Comparison of ENCODE assay signal across 1 cellular context in the genomic region with DNA sequence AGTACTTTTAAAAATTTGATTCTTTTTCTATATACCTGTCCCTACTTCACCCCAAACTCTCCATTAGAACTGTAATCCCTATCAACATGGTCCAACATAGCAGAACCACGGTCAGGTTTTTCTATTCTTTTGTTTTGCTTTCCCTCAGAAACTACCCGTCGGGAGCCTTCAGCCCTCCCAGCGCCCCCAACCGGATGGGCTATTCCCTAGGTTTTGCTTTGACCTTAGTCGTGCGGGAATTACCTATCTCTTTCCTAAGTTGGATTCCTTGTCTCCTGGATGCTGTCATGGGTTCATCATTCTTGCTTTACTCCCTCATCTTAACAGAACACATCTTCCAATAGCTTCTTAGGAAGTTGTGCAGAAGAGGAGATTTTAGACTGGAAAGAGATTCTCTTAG.
TF ChIP-seq lines count a peak whose summit lies in the region.

No MANE protein-coding gene starts in this region.

TF ChIP-seq in K562, 482 proteins besides CTCF, POLR2A, EP300 and RAD21:
- no peak for TF ChIP-seq KDM4B (IDR thresholded peaks at IDR 0.05; ENCODE audit: borderline replicate concordance in 2 of 2, low read depth in 1 of 2)
- TF ChIP-seq, protein P1, sequence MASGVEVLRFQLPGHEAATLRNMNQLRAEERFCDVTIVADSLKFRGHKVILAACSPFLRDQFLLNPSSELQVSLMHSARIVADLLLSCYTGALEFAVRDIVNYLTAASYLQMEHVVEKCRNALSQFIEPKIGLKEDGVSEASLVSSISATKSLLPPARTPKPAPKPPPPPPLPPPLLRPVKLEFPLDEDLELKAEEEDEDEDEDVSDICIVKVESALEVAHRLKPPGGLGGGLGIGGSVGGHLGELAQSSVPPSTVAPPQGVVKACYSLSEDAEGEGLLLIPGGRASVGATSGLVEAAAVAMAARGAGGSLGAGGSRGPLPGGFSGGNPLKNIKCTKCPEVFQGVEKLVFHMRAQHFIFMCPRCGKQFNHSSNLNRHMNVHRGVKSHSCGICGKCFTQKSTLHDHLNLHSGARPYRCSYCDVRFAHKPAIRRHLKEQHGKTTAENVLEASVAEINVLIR (CRISPR knock-in tag; IDR thresholded peaks at IDR 0.05) = no peak
- TF ChIP-seq ERF (CRISPR knock-in tag; IDR thresholded peaks at IDR 0.05) = no peak
- no peak for TF ChIP-seq SIN3A (IDR thresholded peaks at IDR 0.05; ENCODE audit: borderline replicate concordance in 2 of 2, control insufficient read depth in 1 of 2, low read depth in 2 of 2, low read length in 2 of 2)
- no peak for TF ChIP-seq SP2 (IDR thresholded peaks at IDR 0.05; ENCODE audit: extremely low read depth, low read depth, low read length, poor library complexity, severe bottlenecking)
- no peak for TF ChIP-seq BHLHE40 (IDR thresholded peaks at IDR 0.05; ENCODE audit: low read length)
- TF ChIP-seq ZNF146 (CRISPR knock-in tag; IDR thresholded peaks at IDR 0.05; ENCODE audit: unreplicated experiment) = no peak
- no peak for TF ChIP-seq NFE2 (IDR thresholded peaks at IDR 0.05; ENCODE audit: low read depth)
- TF ChIP-seq EWSR1 (IDR thresholded peaks at IDR 0.05; ENCODE audit: borderline replicate concordance, low read depth, partially characterized antibody) = no peak
- TF ChIP-seq, protein P2, sequence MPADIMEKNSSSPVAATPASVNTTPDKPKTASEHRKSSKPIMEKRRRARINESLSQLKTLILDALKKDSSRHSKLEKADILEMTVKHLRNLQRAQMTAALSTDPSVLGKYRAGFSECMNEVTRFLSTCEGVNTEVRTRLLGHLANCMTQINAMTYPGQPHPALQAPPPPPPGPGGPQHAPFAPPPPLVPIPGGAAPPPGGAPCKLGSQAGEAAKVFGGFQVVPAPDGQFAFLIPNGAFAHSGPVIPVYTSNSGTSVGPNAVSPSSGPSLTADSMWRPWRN (IDR thresholded peaks at IDR 0.05; ENCODE audit: low read depth) = no peak
- TF ChIP-seq, protein P3, sequence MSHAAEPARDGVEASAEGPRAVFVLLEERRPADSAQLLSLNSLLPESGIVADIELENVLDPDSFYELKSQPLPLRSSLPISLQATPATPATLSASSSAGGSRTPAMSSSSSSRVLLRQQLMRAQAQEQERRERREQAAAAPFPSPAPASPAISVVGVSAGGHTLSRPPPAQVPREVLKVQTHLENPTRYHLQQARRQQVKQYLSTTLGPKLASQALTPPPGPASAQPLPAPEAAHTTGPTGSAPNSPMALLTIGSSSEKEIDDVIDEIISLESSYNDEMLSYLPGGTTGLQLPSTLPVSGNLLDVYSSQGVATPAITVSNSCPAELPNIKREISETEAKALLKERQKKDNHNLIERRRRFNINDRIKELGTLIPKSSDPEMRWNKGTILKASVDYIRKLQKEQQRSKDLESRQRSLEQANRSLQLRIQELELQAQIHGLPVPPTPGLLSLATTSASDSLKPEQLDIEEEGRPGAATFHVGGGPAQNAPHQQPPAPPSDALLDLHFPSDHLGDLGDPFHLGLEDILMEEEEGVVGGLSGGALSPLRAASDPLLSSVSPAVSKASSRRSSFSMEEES (CRISPR knock-in tag; IDR thresholded peaks at IDR 0.05) = no peak
- TF ChIP-seq, protein P4, sequence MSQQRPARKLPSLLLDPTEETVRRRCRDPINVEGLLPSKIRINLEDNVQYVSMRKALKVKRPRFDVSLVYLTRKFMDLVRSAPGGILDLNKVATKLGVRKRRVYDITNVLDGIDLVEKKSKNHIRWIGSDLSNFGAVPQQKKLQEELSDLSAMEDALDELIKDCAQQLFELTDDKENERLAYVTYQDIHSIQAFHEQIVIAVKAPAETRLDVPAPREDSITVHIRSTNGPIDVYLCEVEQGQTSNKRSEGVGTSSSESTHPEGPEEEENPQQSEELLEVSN (IDR thresholded peaks at IDR 0.05; ENCODE audit: borderline replicate concordance in 1 of 2, extremely low read depth in 1 of 2, insufficient read depth in 1 of 2, insufficient read length in 1 of 2, low read depth in 1 of 2, low read length in 1 of 2, poor library complexity in 1 of 2, severe bottlenecking in 1 of 2) = no peak
- TF ChIP-seq CBFB (CRISPR knock-in tag; IDR thresholded peaks at IDR 0.05) = no peak
- no peak for TF ChIP-seq ZNF57 (CRISPR knock-in tag; IDR thresholded peaks at IDR 0.05)
- no peak for TF ChIP-seq NELFE (IDR thresholded peaks at IDR 0.05; ENCODE audit: insufficient read depth, insufficient read length)
- no peak for TF ChIP-seq HEY1 (CRISPR knock-in tag; IDR thresholded peaks at IDR 0.05; ENCODE audit: borderline replicate concordance)
- TF ChIP-seq TAF15 (IDR thresholded peaks at IDR 0.05; ENCODE audit: low read depth, low read length) = no peak
- no peak for TF ChIP-seq ZNF507 (tag; conservative IDR thresholded peaks at IDR 0.05)
- no peak for TF ChIP-seq ZFP36 (IDR thresholded peaks at IDR 0.05; ENCODE audit: low read depth, low read length, partially characterized antibody)
- TF ChIP-seq MCM5 (IDR thresholded peaks at IDR 0.05; ENCODE audit: low read depth) = no peak
TF ChIP-seq in K562: peak in this region for 0.
